ENCODE assay signal across 1 cellular context in the genomic region with DNA sequence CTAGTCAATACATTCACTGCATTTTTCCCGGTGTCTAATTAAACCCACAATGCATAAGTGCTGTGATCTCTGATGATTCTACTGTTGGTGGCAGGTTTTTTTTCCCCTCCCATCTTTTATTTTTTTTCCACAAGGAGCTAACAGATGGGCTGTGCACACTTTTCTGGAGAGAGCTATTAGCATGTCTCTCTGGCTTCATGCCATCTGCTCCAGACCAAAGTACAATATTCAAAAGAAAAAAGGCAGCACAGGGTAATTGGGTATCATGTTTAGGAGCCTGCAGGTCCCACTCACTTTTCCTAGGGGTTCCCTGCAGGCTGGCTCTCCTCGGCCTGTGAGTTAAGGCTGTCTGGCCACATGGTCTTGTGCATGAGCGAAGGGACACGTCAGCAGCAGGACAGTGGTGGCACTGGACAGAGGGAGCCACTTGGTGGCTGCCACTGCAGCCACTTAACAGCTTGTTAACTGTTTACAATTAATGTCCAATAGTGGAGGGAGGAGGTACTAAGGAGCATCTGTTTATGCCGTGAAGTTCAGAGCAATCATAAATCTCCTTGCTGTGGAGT.
TF ChIP-seq lines count a peak whose summit lies in the region.

No MANE protein-coding gene starts in this region.

TF ChIP-seq in HepG2, 621 proteins besides CTCF, POLR2A, EP300 and RAD21 (continued from another document):
- TF ChIP-seq, protein P1, sequence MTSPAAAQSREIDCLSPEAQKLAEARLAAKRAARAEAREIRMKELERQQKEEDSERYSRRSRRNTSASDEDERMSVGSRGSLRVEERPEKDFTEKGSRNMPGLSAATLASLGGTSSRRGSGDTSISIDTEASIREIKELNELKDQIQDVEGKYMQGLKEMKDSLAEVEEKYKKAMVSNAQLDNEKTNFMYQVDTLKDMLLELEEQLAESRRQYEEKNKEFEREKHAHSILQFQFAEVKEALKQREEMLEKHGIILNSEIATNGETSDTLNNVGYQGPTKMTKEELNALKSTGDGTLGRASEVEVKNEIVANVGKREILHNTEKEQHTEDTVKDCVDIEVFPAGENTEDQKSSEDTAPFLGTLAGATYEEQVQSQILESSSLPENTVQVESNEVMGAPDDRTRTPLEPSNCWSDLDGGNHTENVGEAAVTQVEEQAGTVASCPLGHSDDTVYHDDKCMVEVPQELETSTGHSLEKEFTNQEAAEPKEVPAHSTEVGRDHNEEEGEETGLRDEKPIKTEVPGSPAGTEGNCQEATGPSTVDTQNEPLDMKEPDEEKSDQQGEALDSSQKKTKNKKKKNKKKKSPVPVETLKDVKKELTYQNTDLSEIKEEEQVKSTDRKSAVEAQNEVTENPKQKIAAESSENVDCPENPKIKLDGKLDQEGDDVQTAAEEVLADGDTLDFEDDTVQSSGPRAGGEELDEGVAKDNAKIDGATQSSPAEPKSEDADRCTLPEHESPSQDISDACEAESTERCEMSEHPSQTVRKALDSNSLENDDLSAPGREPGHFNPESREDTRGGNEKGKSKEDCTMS (CRISPR knock-in tag; conservative IDR thresholded peaks at IDR 0.05): no peak
TF ChIP-seq in HepG2: peak in this region for 1.
